ENCODE assay signal across 22 cellular contexts in the genomic region with DNA sequence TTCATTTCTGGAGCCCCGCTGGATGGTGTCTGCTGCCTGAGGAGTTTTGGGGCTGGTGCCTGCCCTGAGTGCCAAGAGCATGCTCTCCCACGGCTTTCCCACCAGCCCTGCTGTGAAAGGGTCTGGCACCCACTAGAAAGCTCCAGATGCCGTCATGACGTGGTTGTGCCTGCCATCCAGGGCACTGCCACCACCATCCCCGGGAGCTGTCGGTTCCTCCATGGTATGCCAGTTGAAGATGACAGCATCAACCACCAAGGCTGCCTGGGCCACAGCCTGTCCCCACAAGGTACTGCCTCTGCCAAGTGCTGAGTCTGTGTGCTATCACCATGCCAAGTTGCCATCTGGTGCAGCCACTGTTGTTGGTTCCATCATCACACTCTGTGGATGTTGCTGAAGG.
"Had no signal": no experiment of that assay in that cellular context is flagged by ENCODE, and none has a peak within 500 bp of the region (broad histone marks: within the 10 kb centered on the region; RNA-seq: fewer than 3 reads in every experiment).

No MANE protein-coding gene starts in this region.

- H3K27me3 ChIP-seq: ascending aorta, cardiac muscle cell, tibial nerve had no signal

- DNase-seq: activated CD4-positive, alpha-beta T cell treated with anti-CD3 and anti-CD28 coated beads for 48 hours; activated CD4-positive, alpha-beta T cell treated with anti-CD3 and anti-CD28 coated beads, Interleukin-2, amount 50 U/mL, for 48 hours; activated CD8-positive, alpha-beta memory T cell treated with anti-CD3 and anti-CD28 coated beads, Interleukin-2, amount 50 U/mL, for 48 hours; activated gamma-delta T cell; activated naive CD4-positive, alpha-beta T cell treated with anti-CD3 and anti-CD28 coated beads, Interleukin-2, amount 10 ng/mL, durations not matched to agents 7 days and 5 days; activated naive CD8-positive, alpha-beta T cell treated with anti-CD3 and anti-CD28 coated beads, Interleukin-2, amount 10 ng/mL, durations not matched to agents 7 days and 5 days; activated T-cell treated with anti-CD3 and anti-CD28 coated beads, Interleukin-2, amount 50 U/mL, for 24 hours; effector CD4-positive, alpha-beta T cell; glutamatergic neuron; left ventricle myocardium inferior; mucosa of descending colon; right cardiac atrium; stimulated activated naive CD4-positive, alpha-beta T cell treated with Interleukin-2 at 50 U/mL for 16 hours had no signal

- H3K4me3 ChIP-seq: ascending aorta, cardiac muscle cell, left ventricle myocardium inferior, lung, mucosa of descending colon, tibial nerve had no signal

- H3K4me1 ChIP-seq: ascending aorta, left ventricle myocardium inferior, parathyroid adenoma, tibial nerve had no signal

- H3K36me3 Mint-ChIP-seq: activated naive CD4-positive, alpha-beta T cell treated with anti-CD3 and anti-CD28 coated beads, Interleukin-2, amount 10 ng/mL, durations not matched to agents 7 days and 5 days; activated naive CD8-positive, alpha-beta T cell treated with anti-CD3 and anti-CD28 coated beads, Interleukin-2, amount 10 ng/mL, durations not matched to agents 7 days and 5 days; brain had no signal

- H3K27ac Mint-ChIP-seq: activated naive CD4-positive, alpha-beta T cell treated with anti-CD3 and anti-CD28 coated beads, Interleukin-2, amount 10 ng/mL, durations not matched to agents 7 days and 5 days; activated naive CD8-positive, alpha-beta T cell treated with anti-CD3 and anti-CD28 coated beads, Interleukin-2, amount 10 ng/mL, durations not matched to agents 7 days and 5 days; activated T-cell treated with anti-CD3 and anti-CD28 coated beads, Interleukin-2, amount 50 U/mL, for 24 hours; brain; dendritic cell treated with granulocyte-macrophage colony-stimulating factor and Interleukin-4, amounts not matched to agents 40 ng/mL and 50 ng/mL, for 4 days; nephron had no signal

- H3K4me3 Mint-ChIP-seq: activated naive CD4-positive, alpha-beta T cell treated with anti-CD3 and anti-CD28 coated beads, Interleukin-2, amount 10 ng/mL, durations not matched to agents 7 days and 5 days; activated naive CD8-positive, alpha-beta T cell treated with anti-CD3 and anti-CD28 coated beads, Interleukin-2, amount 10 ng/mL, durations not matched to agents 7 days and 5 days; activated T-cell treated with anti-CD3 and anti-CD28 coated beads, Interleukin-2, amount 50 U/mL, for 24 hours; brain; dendritic cell treated with granulocyte-macrophage colony-stimulating factor and Interleukin-4, amounts not matched to agents 40 ng/mL and 50 ng/mL, for 4 days; nephron had no signal

- H3K9me3 Mint-ChIP-seq: activated naive CD4-positive, alpha-beta T cell treated with anti-CD3 and anti-CD28 coated beads, Interleukin-2, amount 10 ng/mL, durations not matched to agents 7 days and 5 days; activated naive CD8-positive, alpha-beta T cell treated with anti-CD3 and anti-CD28 coated beads, Interleukin-2, amount 10 ng/mL, durations not matched to agents 7 days and 5 days; dendritic cell treated with granulocyte-macrophage colony-stimulating factor and Interleukin-4, amounts not matched to agents 40 ng/mL and 50 ng/mL, for 4 days had no signal

- H3K9me3 ChIP-seq: ascending aorta, mucosa of descending colon had no signal

- H3K4me1 Mint-ChIP-seq: activated naive CD4-positive, alpha-beta T cell treated with anti-CD3 and anti-CD28 coated beads, Interleukin-2, amount 10 ng/mL, durations not matched to agents 7 days and 5 days; activated naive CD8-positive, alpha-beta T cell treated with anti-CD3 and anti-CD28 coated beads, Interleukin-2, amount 10 ng/mL, durations not matched to agents 7 days and 5 days; brain; nephron had no signal

- H3K36me3 ChIP-seq: ascending aorta, cardiac muscle cell, left ventricle myocardium inferior, tibial nerve had no signal

- H3K27me3 Mint-ChIP-seq: activated naive CD4-positive, alpha-beta T cell treated with anti-CD3 and anti-CD28 coated beads, Interleukin-2, amount 10 ng/mL, durations not matched to agents 7 days and 5 days; dendritic cell treated with granulocyte-macrophage colony-stimulating factor and Interleukin-4, amounts not matched to agents 40 ng/mL and 50 ng/mL, for 4 days had no signal

- H3K27ac ChIP-seq: ascending aorta, cardiac muscle cell, left ventricle myocardium inferior, parathyroid adenoma, tibial nerve, VCaP had no signal
